In genomic region chr11:118619444-118620205, GRCh38 we compare ENCODE assay signal across 7 cellular contexts. TPM values are rescaled to one million over a fixed set of nuclear protein-coding genes. Genes with fewer than 3 reads are reported as not detected.
DNase-seq lines count a peak whose midpoint lies in the region; ATAC-seq, FAIRE-seq and TF ChIP-seq lines count a peak whose summit lies in the region.

No MANE protein-coding gene starts in this region.

- DNase-seq in LHCN-M2 (ENCODE audit: low read depth), result peak; percentile 95
- DNase-seq in K562 (ENCODE audit: extremely low read depth in 1 of 4, low spot score in 3 of 4), result no peak
- peak; percentile 89 for DNase-seq in kidney epithelial cell (ENCODE audit: low read depth)
- no peak for DNase-seq in activated T-cell treated with anti-CD3 and anti-CD28 coated beads for 4 hours
- no peak for DNase-seq in CD4-positive, alpha-beta T cell

- H3K4me3 ChIP-seq in K562 (no peak overlapping the region), kidney epithelial cell (ENCODE audit: low read depth, low read length) (no peak overlapping the region)

- H3K4me2 ChIP-seq in K562 (ENCODE audit: insufficient read depth, low read length), result no peak overlapping the region

- peaks cover 5% of the 10 kb centered on the region for H3K4me1 Mint-ChIP-seq in CD4-positive, alpha-beta T cell (ENCODE audit: low read depth)

- H3K9me1 ChIP-seq in K562 (ENCODE audit: control insufficient read depth, insufficient read depth, low read length), result no peaks in the 10 kb centered on the region

- CTCF ChIA-PET in K562 (lab: Yijun Ruan, JAX; ENCODE audit: low intra/inter-chr PET ratio), result no interaction called here
- CTCF ChIA-PET in CD4-positive, alpha-beta T cell (lab: Charles Lee), result no interaction called here

- in situ Hi-C loops in K562 (cut with MboI), result no loop called here

- no peak for TF ChIP-seq POLR2A in K562 (conservative IDR thresholded peaks at IDR 0.05)

- H2AFZ ChIP-seq in K562 (ENCODE audit: low read depth, low read length), result no peak overlapping the region

- H3K27me3 Mint-ChIP-seq in CD4-positive, alpha-beta T cell, result peaks cover 20% of the 10 kb centered on the region

- H3K36me3 ChIP-seq in K562 (ENCODE audit: control insufficient read depth, insufficient read depth, low read length), result peaks cover 13% of the 10 kb centered on the region
- peaks cover 3% of the 10 kb centered on the region for H3K36me3 ChIP-seq in kidney epithelial cell (ENCODE audit: control insufficient read depth, insufficient read depth, low read length)

- H3K27ac ChIP-seq in K562 (ENCODE audit: extremely low read depth, low read depth, low read length) (no peak overlapping the region), temporal lobe (ENCODE audit: low read depth, low read length) (peak overlapping the region; percentile 92)
- no peak overlapping the region for H3K27ac ChIP-seq in CD4-positive, alpha-beta T cell (ENCODE audit: low read depth, low read length)

- no peak for TF ChIP-seq RAD21 in K562 (CRISPR knock-in tag; conservative IDR thresholded peaks at IDR 0.05 in 1 of 2, IDR thresholded peaks at IDR 0.05 in 1 of 2)

- no peak for ATAC-seq in K562
- no peak for ATAC-seq in GM18502 (IDR thresholded peaks at IDR 0.05; ENCODE audit: poor library complexity, unreplicated experiment)
- ATAC-seq in CD4-positive, alpha-beta T cell (ENCODE audit: poor library complexity), result no peak

- no peak overlapping the region for H3K9ac ChIP-seq in K562 (ENCODE audit: insufficient read depth in 1 of 2, low read depth in 2 of 2, low read length in 2 of 2)

- no peak for TF ChIP-seq EP300 in K562 (IDR thresholded peaks at IDR 0.05; ENCODE audit: low read length)

- H3K27ac Mint-ChIP-seq in CD4-positive, alpha-beta T cell, result no peak overlapping the region

- no peaks in the 10 kb centered on the region for H4K20me1 ChIP-seq in K562 (replicated peaks; ENCODE audit: control insufficient read depth, insufficient read depth, low read length)

- H3K27me3 ChIP-seq in K562 (ENCODE audit: control insufficient read depth in 2 of 2, insufficient read depth in 2 of 2, low read length in 2 of 2) (no peaks in the 10 kb centered on the region), kidney epithelial cell (ENCODE audit: control insufficient read depth, insufficient read depth, low read length) (no peaks in the 10 kb centered on the region)
- peaks cover 9% of the 10 kb centered on the region for H3K27me3 ChIP-seq in CD4-positive, alpha-beta T cell (ENCODE audit: control insufficient read depth, insufficient read depth, low read length)

- no peaks in the 10 kb centered on the region for H3K9me3 Mint-ChIP-seq in CD4-positive, alpha-beta T cell

- 68% methylated on average over 6 of the region's 6 CpGs for WGBS in K562 (ENCODE audit: insufficient coverage, low coverage, missing lambda C conversion rate)

- no peaks in the 10 kb centered on the region for H3K9me3 ChIP-seq in K562 (replicated peaks; ENCODE audit: control insufficient read depth, insufficient read depth, low read depth, low read length)
- no peaks in the 10 kb centered on the region for H3K9me3 ChIP-seq in CD4-positive, alpha-beta T cell (ENCODE audit: control insufficient read depth, low read length)

- intact Hi-C loops in K562 (cut with micrococcal nuclease), result no loop called here
- intact Hi-C loops in CD4-positive, alpha-beta T cell (cut with DNase I, micrococcal nuclease), result no loop called here

- no peaks in the 10 kb centered on the region for H3K36me3 Mint-ChIP-seq in CD4-positive, alpha-beta T cell (ENCODE audit: low read depth)

- no peak for FAIRE-seq in K562 (lab: Jason Lieb, UNC)

- no peak overlapping the region for H3K4me3 Mint-ChIP-seq in CD4-positive, alpha-beta T cell

- peaks cover 28 to 36% of the 10 kb centered on the region in 2 experiments for H3K4me1 ChIP-seq in K562 (replicated peaks in 1 of 2; ENCODE audit: control insufficient read depth in 2 of 2, insufficient read depth in 2 of 2, low read length in 2 of 2)

- POLR2A ChIA-PET in K562 (lab: Yijun Ruan, JAX), result interaction anchor here (2.2 to 3.7 kb wide), 2 partner anchors 11 to 15 kb away, joined by 7 to 21 read pairs; partner anchors contain the start of gene PHLDB1
- POLR2A ChIA-PET in CD4-positive, alpha-beta T cell (lab: Charles Lee), result interaction anchor here (0.5 to 0.6 kb wide), 2 partner anchors 38 to 862 kb away, joined by 3 read pairs; no protein-coding TSS in a partner anchor

- TF ChIP-seq CTCF in K562 (IDR thresholded peaks at IDR 0.05 in 2 of 3, conservative IDR thresholded peaks at IDR 0.05 in 1 of 3; ENCODE audit: insufficient read depth in 2 of 3, low read depth in 1 of 3, low read length in 3 of 3), result no peak
- no peak for TF ChIP-seq CTCF in kidney epithelial cell (IDR thresholded peaks at IDR 0.05; ENCODE audit: insufficient read depth, low read length, poor library complexity, severe bottlenecking)
- no peak for TF ChIP-seq CTCF in CD4-positive, alpha-beta T cell (IDR thresholded peaks at IDR 0.05)

- peaks cover 13% of the 10 kb centered on the region for H3K79me2 ChIP-seq in K562 (ENCODE audit: control insufficient read depth, insufficient read depth, low read length)

- no TSS peak for BruUV-seq in K562 (replicated peaks; lab: Mats Ljungman, UMichigan)

RNA-seq across cellular contexts. Expression of gene PHLDB1, which starts 12.2 kb away (rescaled TPM):
- 79.0 and 88.7 TPM in 2 replicates for total RNA-seq in LHCN-M2 (2014; rRNA removed)
- polyA plus RNA-seq in LHCN-M2 (2012), result 94.1 TPM
- total RNA-seq in K562 (2011; cell fraction: chromatin; rRNA removed; ENCODE audit: low replicate concordance), result 88.0 and 200 TPM in 2 replicates
- total RNA-seq in K562 (2011; cell fraction: nucleolus; rRNA removed), result 71.3 and 79.0 TPM in 2 replicates
- total RNA-seq in K562 (2011; cell fraction: nucleoplasm; rRNA removed), result 93.1 and 134 TPM in 2 replicates
- total RNA-seq in K562 (2014; rRNA removed), result 17.8 and 21.2 TPM in 2 replicates
- total RNA-seq in K562 (2014; rRNA removed; fragmentation: Illumina TruSeq; extraction: Trizol), result 7.7 and 8.5 TPM in 2 replicates
- total RNA-seq in K562 (2015; rRNA removed; fragmentation: Illumina TruSeq; extraction: Trizol), result 12.0 and 12.3 TPM in 2 replicates
- 27.0 and 28.7 TPM in 2 replicates for total RNA-seq in K562 (2021)
- 17.0 and 21.7 TPM in 2 replicates for polyA plus RNA-seq in K562 (2011; rRNA removed)
- polyA plus RNA-seq in K562 (2011; cell fraction: cytosol; rRNA removed), result 16.1 and 27.1 TPM in 2 replicates
- polyA plus RNA-seq in K562 (2011; cell fraction: nucleus; rRNA removed), result 62.2 and 110 TPM in 2 replicates
- polyA plus RNA-seq in K562 (2012), result 15.6 and 17.0 TPM in 2 replicates
- 14.2 and 16.2 TPM in 2 replicates for polyA plus RNA-seq in K562 (2014; fragmentation: Illumina TruSeq; extraction: Trizol)
- 1 to 10 TPM; 2.0 to 3.1 TPM for polyA plus RNA-seq in K562 (2014; fragmentation: Nextera tagmentation; extraction: Ambion mirVana)
- 17.1 and 18.9 TPM in 2 replicates for polyA plus RNA-seq in K562 (2014; rRNA removed)
- polyA minus RNA-seq in K562 (2011; rRNA and poly(A)+ RNA removed), result 24.4 and 29.0 TPM in 2 replicates
- 20.1 and 22.6 TPM in 2 replicates for polyA minus RNA-seq in K562 (2011; cell fraction: cytosol; rRNA and poly(A)+ RNA removed)
- polyA minus RNA-seq in K562 (2011; cell fraction: nucleus; rRNA and poly(A)+ RNA removed), result 34.6 and 34.9 TPM in 2 replicates
- total RNA-seq in kidney epithelial cell, result 99.0 and 107 TPM in 2 replicates
- total RNA-seq in temporal lobe, result 57.0 TPM
- total RNA-seq in CD4-positive, alpha-beta T cell, result 1 to 10 TPM; 1.8 to 2.3 TPM

RNA-seq across cellular contexts. Expression of gene ARCN1, which starts 47.4 kb away (rescaled TPM):
- total RNA-seq in LHCN-M2 (2014; rRNA removed) (149 and 156 TPM in 2 replicates), K562 (2014; rRNA removed) (47.4 and 50.4 TPM in 2 replicates), K562 (2014; rRNA removed; fragmentation: Illumina TruSeq; extraction: Trizol) (76.4 and 87.6 TPM in 2 replicates), K562 (2015; rRNA removed; fragmentation: Illumina TruSeq; extraction: Trizol) (72.3 and 77.9 TPM in 2 replicates), K562 (2021) (87.6 and 94.4 TPM in 2 replicates), kidney epithelial cell (122 and 127 TPM in 2 replicates), temporal lobe (67.9 TPM)
- 127 TPM for polyA plus RNA-seq in LHCN-M2 (2012)
- total RNA-seq in K562 (2011; cell fraction: chromatin; rRNA removed; ENCODE audit: low replicate concordance), result 33.0 and 70.2 TPM in 2 replicates
- 25.1 and 26.7 TPM in 2 replicates for total RNA-seq in K562 (2011; cell fraction: nucleolus; rRNA removed)
- 50.7 and 82.0 TPM in 2 replicates for total RNA-seq in K562 (2011; cell fraction: nucleoplasm; rRNA removed)
- polyA plus RNA-seq in K562 (2011; rRNA removed) (224 and 237 TPM in 2 replicates), K562 (2014; fragmentation: Illumina TruSeq; extraction: Trizol) (109 and 126 TPM in 2 replicates), K562 (2014; fragmentation: Nextera tagmentation; extraction: Ambion mirVana) (10 to 100 TPM; 30.0 to 43.5 TPM), K562 (2014; rRNA removed) (75.8 and 81.0 TPM in 2 replicates)
- polyA plus RNA-seq in K562 (2011; cell fraction: cytosol; rRNA removed), result 136 and 284 TPM in 2 replicates
- polyA plus RNA-seq in K562 (2011; cell fraction: nucleus; rRNA removed), result 27.6 and 58.6 TPM in 2 replicates
- polyA plus RNA-seq in K562 (2012), result 72.5 and 103 TPM in 2 replicates
- 236 and 317 TPM in 2 replicates for polyA minus RNA-seq in K562 (2011; rRNA and poly(A)+ RNA removed)
- polyA minus RNA-seq in K562 (2011; cell fraction: cytosol; rRNA and poly(A)+ RNA removed), result 88.0 and 104 TPM in 2 replicates
- polyA minus RNA-seq in K562 (2011; cell fraction: nucleus; rRNA and poly(A)+ RNA removed), result 8.8 and 22.3 TPM in 2 replicates
- 10 to 100 TPM; 73.7 to 78.6 TPM for total RNA-seq in CD4-positive, alpha-beta T cell

RNA-seq across cellular contexts. Expression of gene IFT46, which starts 53.9 kb away (rescaled TPM):
- total RNA-seq in LHCN-M2 (2014; rRNA removed) (47.0 and 75.3 TPM in 2 replicates), K562 (2014; rRNA removed) (11.8 and 12.0 TPM in 2 replicates), K562 (2014; rRNA removed; fragmentation: Illumina TruSeq; extraction: Trizol) (14.3 and 15.2 TPM in 2 replicates), K562 (2015; rRNA removed; fragmentation: Illumina TruSeq; extraction: Trizol) (15.2 and 16.6 TPM in 2 replicates), K562 (2021) (9.9 and 10.1 TPM in 2 replicates), kidney epithelial cell (28.9 and 30.1 TPM in 2 replicates), temporal lobe (31.7 TPM)
- 25.5 TPM for polyA plus RNA-seq in LHCN-M2 (2012)
- total RNA-seq in K562 (2011; cell fraction: chromatin; rRNA removed; ENCODE audit: low replicate concordance), result 15.4 and 15.5 TPM in 2 replicates
- total RNA-seq in K562 (2011; cell fraction: nucleolus; rRNA removed), result 7.9 and 8.5 TPM in 2 replicates
- total RNA-seq in K562 (2011; cell fraction: nucleoplasm; rRNA removed), result 11.7 and 12.6 TPM in 2 replicates
- polyA plus RNA-seq in K562 (2011; rRNA removed) (16.8 and 30.4 TPM in 2 replicates), K562 (2014; fragmentation: Illumina TruSeq; extraction: Trizol) (15.9 and 18.9 TPM in 2 replicates), K562 (2014; fragmentation: Nextera tagmentation; extraction: Ambion mirVana) (10 to 100 TPM; 24.2 to 29.5 TPM), K562 (2014; rRNA removed) (14.3 and 14.8 TPM in 2 replicates)
- polyA plus RNA-seq in K562 (2011; cell fraction: cytosol; rRNA removed), result 10.8 and 26.7 TPM in 2 replicates
- polyA plus RNA-seq in K562 (2011; cell fraction: nucleus; rRNA removed), result 8.8 and 20.4 TPM in 2 replicates
- polyA plus RNA-seq in K562 (2012), result 10.6 and 13.5 TPM in 2 replicates
- 14.8 and 27.5 TPM in 2 replicates for polyA minus RNA-seq in K562 (2011; rRNA and poly(A)+ RNA removed)
- 5.8 and 6.4 TPM in 2 replicates for polyA minus RNA-seq in K562 (2011; cell fraction: cytosol; rRNA and poly(A)+ RNA removed)
- polyA minus RNA-seq in K562 (2011; cell fraction: nucleus; rRNA and poly(A)+ RNA removed), result 2.0 and 6.7 TPM in 2 replicates
- total RNA-seq in CD4-positive, alpha-beta T cell, result 1 to 10 TPM; 4.9 to 6.3 TPM

RNA-seq across cellular contexts. Expression of gene TREH, which starts 59.8 kb away (rescaled TPM):
- not detected in 2 replicates for total RNA-seq in LHCN-M2 (2014; rRNA removed)
- 0.23 TPM for polyA plus RNA-seq in LHCN-M2 (2012)
- not detected in 2 replicates for total RNA-seq in K562 (2011; cell fraction: chromatin; rRNA removed; ENCODE audit: low replicate concordance)
- not detected in 2 replicates for total RNA-seq in K562 (2011; cell fraction: nucleolus; rRNA removed)
- total RNA-seq in K562 (2011; cell fraction: nucleoplasm; rRNA removed), result not detected in 2 replicates
- total RNA-seq in K562 (2014; rRNA removed), result not detected in 2 replicates
- not detected in 2 replicates for total RNA-seq in K562 (2014; rRNA removed; fragmentation: Illumina TruSeq; extraction: Trizol)
- total RNA-seq in K562 (2015; rRNA removed; fragmentation: Illumina TruSeq; extraction: Trizol), result not detected in 2 replicates
- not detected in 2 replicates for total RNA-seq in K562 (2021)
- not detected in 2 replicates for polyA plus RNA-seq in K562 (2011; rRNA removed)
- not detected in 2 replicates for polyA plus RNA-seq in K562 (2011; cell fraction: cytosol; rRNA removed)
- not detected in 2 replicates for polyA plus RNA-seq in K562 (2011; cell fraction: nucleus; rRNA removed)
- 0.11 TPM in 1 of 2 replicates, not detected in the other for polyA plus RNA-seq in K562 (2012)
- not detected in 2 replicates for polyA plus RNA-seq in K562 (2014; fragmentation: Illumina TruSeq; extraction: Trizol)
- under 1 TPM; 0.11 to 0.20 TPM for polyA plus RNA-seq in K562 (2014; fragmentation: Nextera tagmentation; extraction: Ambion mirVana)
- polyA plus RNA-seq in K562 (2014; rRNA removed), result 0.09 TPM in 1 of 2 replicates, not detected in the other
- not detected in 2 replicates for polyA minus RNA-seq in K562 (2011; rRNA and poly(A)+ RNA removed)
- polyA minus RNA-seq in K562 (2011; cell fraction: cytosol; rRNA and poly(A)+ RNA removed), result not detected in 2 replicates
- polyA minus RNA-seq in K562 (2011; cell fraction: nucleus; rRNA and poly(A)+ RNA removed), result not detected in 2 replicates
- not detected in 2 replicates for total RNA-seq in kidney epithelial cell
- total RNA-seq in temporal lobe, result not detected
- not detected for total RNA-seq in CD4-positive, alpha-beta T cell

Comparison
In these comparisons a context has a peak if more than half of its experiments do, and no peak if none do; other contexts are left out.
1. DNase-seq: peak in LHCN-M2 (single experiment) and kidney epithelial cell (single experiment); none in K562 (0 of 4), activated T-cell treated with anti-CD3 and anti-CD28 coated beads for 4 hours (single experiment) and CD4-positive, alpha-beta T cell (0 of 10).